ENCODE assay signal across 10 cellular contexts in the genomic region with DNA sequence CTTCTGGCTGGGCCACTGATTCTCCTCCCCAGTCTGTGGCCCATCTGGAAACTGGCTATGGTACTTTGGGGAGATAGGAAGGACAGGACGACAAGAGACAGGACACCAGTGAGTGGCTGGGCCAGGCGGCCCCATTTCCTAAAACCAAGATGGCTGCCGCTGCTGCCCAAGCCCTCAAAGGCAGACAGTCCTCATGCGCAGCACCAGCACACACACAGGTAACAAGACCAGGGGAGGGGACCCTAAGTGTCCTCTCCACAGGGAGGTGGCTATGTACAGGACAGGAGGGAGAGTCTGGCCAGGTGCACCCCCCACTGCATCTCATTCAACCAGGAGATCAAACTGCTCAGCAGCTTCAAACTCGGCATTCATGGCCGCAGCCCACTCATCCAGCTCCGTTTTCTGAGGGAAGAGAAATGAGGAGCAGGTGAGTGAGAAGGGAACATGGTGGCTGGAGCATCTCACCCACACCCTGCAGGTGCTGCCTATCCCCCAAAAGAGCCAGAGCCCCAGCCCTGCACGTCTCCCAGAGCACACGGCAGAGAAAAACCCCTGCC. TPM values are rescaled to one million over a fixed set of nuclear protein-coding genes. Genes with fewer than 3 reads are reported as not detected.
A peak's percentile ranks its signal among the peaks of the same experiment; 100 is the strongest.
DNase-seq lines count a peak whose midpoint lies in the region; ATAC-seq and TF ChIP-seq lines count a peak whose summit lies in the region.
"Had no signal": no experiment of that assay in that cellular context is flagged by ENCODE, and none has a peak within 500 bp of the region (broad histone marks: within the 10 kb centered on the region; RNA-seq: fewer than 3 reads in every experiment).

No MANE protein-coding gene starts in this region.

- TF ChIP-seq CTCF in activated B cell treated with CpG ODN at 0.5 μM for 24 hours (IDR thresholded peaks at IDR 0.05) (no peak), type B pancreatic cell (conservative IDR thresholded peaks at IDR 0.05) (no peak)

- H3K4me3 Mint-ChIP-seq in stimulated activated naive CD8-positive, alpha-beta T cell treated with anti-CD3 and anti-CD28 coated beads, Interleukin-15, Interleukin-2, amounts not matched to agents 100 ng/mL and 50 ng/mL, for 24 hours, result no peak overlapping the region
- H3K4me3 Mint-ChIP-seq in activated B cell treated with CpG ODN at 0.5 μM for 24 hours (no peak overlapping the region), type B pancreatic cell (no peak overlapping the region)
- H3K4me3 Mint-ChIP-seq: CD8-positive, alpha-beta T cell had no signal

- peaks cover 74% of the 10 kb centered on the region for H3K36me3 Mint-ChIP-seq in stimulated activated naive CD8-positive, alpha-beta T cell treated with anti-CD3 and anti-CD28 coated beads, Interleukin-15, Interleukin-2, amounts not matched to agents 100 ng/mL and 50 ng/mL, for 24 hours (ENCODE audit: low read depth)
- peaks cover 1% of the 10 kb centered on the region for H3K36me3 Mint-ChIP-seq in activated B cell treated with CpG ODN at 0.5 μM for 24 hours (ENCODE audit: low read depth)
- peaks cover 7% of the 10 kb centered on the region for H3K36me3 Mint-ChIP-seq in type B pancreatic cell
- H3K36me3 Mint-ChIP-seq: CD8-positive, alpha-beta T cell had no signal

- no peaks in the 10 kb centered on the region for H3K9me3 Mint-ChIP-seq in stimulated activated naive CD8-positive, alpha-beta T cell treated with anti-CD3 and anti-CD28 coated beads, Interleukin-15, Interleukin-2, amounts not matched to agents 100 ng/mL and 50 ng/mL, for 24 hours
- no peaks in the 10 kb centered on the region for H3K9me3 Mint-ChIP-seq in activated B cell treated with CpG ODN at 0.5 μM for 24 hours
- no peaks in the 10 kb centered on the region for H3K9me3 Mint-ChIP-seq in type B pancreatic cell
- H3K9me3 Mint-ChIP-seq: CD8-positive, alpha-beta T cell had no signal

- in situ Hi-C loops in ACHN (cut with HindIII; ENCODE audit: low pct_ligation_motif_present, low pct_unique_long_range_greater_than_20kb, low sequenced_read_pairs), result no loop called here

- CTCF ChIA-PET in activated B cell treated with CpG ODN at 0.5 μM for 24 hours (lab: Charles Lee), result interaction anchor here (1.4 to 1.9 kb wide), 2 partner anchors 64 to 231 kb away, joined by 3 to 6 read pairs; a partner anchor contains a TSS

- no peak for ATAC-seq in stimulated activated naive CD8-positive, alpha-beta T cell treated with anti-CD3 and anti-CD28 coated beads, Interleukin-15, Interleukin-2, amounts not matched to agents 100 U/mL and 50 U/mL, for 24 hours
- no peak for ATAC-seq in activated B cell treated with CpG ODN at 0.5 μM for 24 hours (ENCODE audit: low read depth)
- ATAC-seq in GM18861 (IDR thresholded peaks at IDR 0.05; ENCODE audit: unreplicated experiment), result no peak

- no peaks in the 10 kb centered on the region for H3K27me3 Mint-ChIP-seq in stimulated activated naive CD8-positive, alpha-beta T cell treated with anti-CD3 and anti-CD28 coated beads, Interleukin-15, Interleukin-2, amounts not matched to agents 100 ng/mL and 50 ng/mL, for 24 hours
- H3K27me3 Mint-ChIP-seq in activated B cell treated with CpG ODN at 0.5 μM for 24 hours (no peaks in the 10 kb centered on the region), type B pancreatic cell (no peaks in the 10 kb centered on the region)

- no peak for DNase-seq in stimulated activated naive CD8-positive, alpha-beta T cell treated with anti-CD3 and anti-CD28 coated beads, Interleukin-15, Interleukin-2, amounts not matched to agents 100 U/mL and 50 U/mL, for 24 hours
- DNase-seq in activated B cell treated with CpG ODN at 0.5 μM for 24 hours (no peak), type B pancreatic cell (ENCODE audit: extremely low spot score, unreplicated experiment) (no peak), ACHN (no peak)
- DNase-seq: esophagus squamous epithelium, NCI-H510A had no signal

- H3K4me1 Mint-ChIP-seq in stimulated activated naive CD8-positive, alpha-beta T cell treated with anti-CD3 and anti-CD28 coated beads, Interleukin-15, Interleukin-2, amounts not matched to agents 100 ng/mL and 50 ng/mL, for 24 hours (ENCODE audit: low read depth), result peaks cover 54% of the 10 kb centered on the region
- H3K4me1 Mint-ChIP-seq in activated B cell treated with CpG ODN at 0.5 μM for 24 hours, result peaks cover 14% of the 10 kb centered on the region
- peaks cover 14% of the 10 kb centered on the region for H3K4me1 Mint-ChIP-seq in type B pancreatic cell (ENCODE audit: unreplicated experiment)

- intact Hi-C loops in activated B cell treated with CpG ODN at 0.5 μM for 24 hours (cut with micrococcal nuclease), result loop anchor here (1.0 kb wide), 3 partner anchors 52 to 232 kb away; a partner anchor contains a TSS

- peak overlapping the region; percentile 65 for H3K27ac Mint-ChIP-seq in stimulated activated naive CD8-positive, alpha-beta T cell treated with anti-CD3 and anti-CD28 coated beads, Interleukin-15, Interleukin-2, amounts not matched to agents 100 ng/mL and 50 ng/mL, for 24 hours
- H3K27ac Mint-ChIP-seq in activated B cell treated with CpG ODN at 0.5 μM for 24 hours, result peak overlapping the region; percentile 41
- peak overlapping the region; percentile 71 for H3K27ac Mint-ChIP-seq in type B pancreatic cell
- H3K27ac Mint-ChIP-seq: CD8-positive, alpha-beta T cell had no signal

- POLR2A ChIA-PET in activated B cell treated with CpG ODN at 0.5 μM for 24 hours (lab: Charles Lee), result interaction anchor here (0.6 to 1.0 kb wide), 4 partner anchors 14 to 43 kb away, joined by 3 to 7 read pairs (median 6); a partner anchor contains a TSS

RNA-seq across cellular contexts. Expression of a gene that starts 5.0 kb away (rescaled TPM):
- total RNA-seq in activated B cell treated with CpG ODN at 0.5 μM for 24 hours (2.6 and 3.4 TPM in 2 replicates), type B pancreatic cell (ENCODE audit: low replicate concordance) (18.7 and 39.3 TPM in 2 replicates)

RNA-seq across cellular contexts. Expression of a gene that starts 5.2 kb away (rescaled TPM):
- total RNA-seq in activated B cell treated with CpG ODN at 0.5 μM for 24 hours, result 35.7 and 36.6 TPM in 2 replicates
- total RNA-seq in type B pancreatic cell (ENCODE audit: low replicate concordance), result 35.9 and 49.1 TPM in 2 replicates

RNA-seq across cellular contexts. Expression of a gene that starts 17.1 kb away (rescaled TPM):
- 224 and 243 TPM in 2 replicates for total RNA-seq in activated B cell treated with CpG ODN at 0.5 μM for 24 hours
- 96.3 and 104 TPM in 2 replicates for total RNA-seq in type B pancreatic cell (ENCODE audit: low replicate concordance)

RNA-seq across cellular contexts. Expression of a gene that starts 20.5 kb away (rescaled TPM):
- total RNA-seq in activated B cell treated with CpG ODN at 0.5 μM for 24 hours (11.3 and 13.4 TPM in 2 replicates), type B pancreatic cell (ENCODE audit: low replicate concordance) (1.2 and 4.3 TPM in 2 replicates)
- total RNA-seq: chondrocyte had no signal

RNA-seq across cellular contexts. Expression of a gene that starts 32.8 kb away (rescaled TPM):
- total RNA-seq in activated B cell treated with CpG ODN at 0.5 μM for 24 hours (24.6 and 25.4 TPM in 2 replicates), type B pancreatic cell (ENCODE audit: low replicate concordance) (52.2 and 61.3 TPM in 2 replicates)
